27 cellular contexts compared by ENCODE assay signal in genomic region chr10:18085855-18086254, GRCh38. TPM values are rescaled to one million over a fixed set of nuclear protein-coding genes. Genes with fewer than 3 reads are reported as not detected.
"Had no signal": no experiment of that assay in that cellular context is flagged by ENCODE, and none has a peak within 500 bp of the region (broad histone marks: within the 10 kb centered on the region; RNA-seq: fewer than 3 reads in every experiment).

No MANE protein-coding gene starts in this region.

- H3K27me3 ChIP-seq: colonic mucosa, foreskin keratinocyte, heart right ventricle, left lung had no signal

- FAIRE-seq: endometrium, frontal cortex, islet of Langerhans, keratinocyte had no signal

- H3K36me3 ChIP-seq: colonic mucosa, heart right ventricle, left lung, lower lobe of right lung had no signal

- H3K4me1 ChIP-seq: colonic mucosa, foreskin keratinocyte, left lung, lower lobe of right lung had no signal

- DNase-seq: colonic mucosa; cortex of kidney; effector CD8-positive, alpha-beta T cell; effector memory CD8-positive, alpha-beta T cell; endodermal cell; erythroblast; foreskin keratinocyte; glutamatergic neuron; head of caudate nucleus; heart right ventricle; hippocampal formation; left cardiac atrium; left lung; left ventricle myocardium superior; lower lobe of right lung; mesenchymal stem cell; mucosa of descending colon; naive B cell had no signal

- ATAC-seq: effector memory CD8-positive, alpha-beta T cell; esophagus mucosa; foreskin keratinocyte; heart right ventricle; left cardiac atrium; left lung; left ventricle myocardium superior; lower lobe of right lung; mucosa of descending colon had no signal

- H3K27ac ChIP-seq: colonic mucosa, epithelial cell of prostate, foreskin keratinocyte, heart right ventricle, left lung, lower lobe of right lung had no signal

- H3K4me3 ChIP-seq: colonic mucosa, heart right ventricle, left lung, lower lobe of right lung, mucosa of descending colon had no signal

- H3K9me3 ChIP-seq: colonic mucosa, left lung, lower lobe of right lung, mucosa of descending colon had no signal

RNA-seq across cellular contexts. Expression of gene CACNB2, which starts 54.4 kb away (rescaled TPM):
- total RNA-seq: foreskin keratinocyte, glomerular endothelial cell, lung microvascular endothelial cell, myocyte had no signal
- polyA plus RNA-seq: foreskin keratinocyte had no signal
